14 cellular contexts compared by ENCODE assay signal in genomic region chr19:19649580-19649995, GRCh38. TPM values are rescaled to one million over a fixed set of nuclear protein-coding genes. Genes with fewer than 3 reads are reported as not detected.
"Had no signal": no experiment of that assay in that cellular context is flagged by ENCODE, and none has a peak within 500 bp of the region (broad histone marks: within the 10 kb centered on the region; RNA-seq: fewer than 3 reads in every experiment).

No MANE protein-coding gene starts in this region.

- H3K9me3 Mint-ChIP-seq: nephron; stimulated activated naive CD8-positive, alpha-beta T cell treated with anti-CD3 and anti-CD28 coated beads, Interleukin-15, amount 100 ng/mL, for 72 hours had no signal

- H3K9me3 ChIP-seq: adrenal gland, colonic mucosa, pancreas, testis, upper lobe of right lung had no signal

- H3K27ac Mint-ChIP-seq: nephron had no signal

- H3K4me1 Mint-ChIP-seq: nephron had no signal

- H3K4me3 Mint-ChIP-seq: nephron; stimulated activated naive CD8-positive, alpha-beta T cell treated with anti-CD3 and anti-CD28 coated beads, Interleukin-15, amount 100 ng/mL, for 72 hours had no signal

- DNase-seq: activated CD4-positive, alpha-beta T cell treated with anti-CD3 and anti-CD28 coated beads, Interleukin-2, amount 50 U/mL, for 48 hours; activated naive CD4-positive, alpha-beta T cell; colonic mucosa; foreskin melanocyte; stimulated activated CD4-positive, alpha-beta T cell treated with anti-CD3 and anti-CD28 coated beads, Interleukin-4, amount 100 ng/mL, for 1 hour; stimulated activated CD8-positive, alpha-beta memory T cell treated with anti-CD3 and anti-CD28 coated beads, Interleukin-4, amount 100 ng/mL, for 48 hours; stimulated activated naive CD8-positive, alpha-beta T cell treated with anti-CD3 and anti-CD28 coated beads, Interleukin-15, amount 100 ng/mL, for 72 hours; testis; upper lobe of right lung had no signal

- ATAC-seq: activated CD4-positive, CD25-positive, alpha-beta regulatory T cell treated with anti-CD3 and anti-CD28 coated beads, Interleukin-2, amount 50 U/mL, for 24 hours; pancreas; stimulated activated naive CD8-positive, alpha-beta T cell treated with anti-CD3 and anti-CD28 coated beads, Interleukin-15, amount 100 ng/mL, for 72 hours; upper lobe of right lung had no signal

- H3K27me3 Mint-ChIP-seq: stimulated activated naive CD8-positive, alpha-beta T cell treated with anti-CD3 and anti-CD28 coated beads, Interleukin-15, amount 100 ng/mL, for 72 hours had no signal

RNA-seq across cellular contexts. Expression of gene PBX4, which starts 31.1 kb away (rescaled TPM):
- total RNA-seq: endothelial cell of umbilical vein had no signal
- polyA plus RNA-seq: endothelial cell of umbilical vein had no signal
